1 cellular context compared by ENCODE assay signal in genomic region chr15:29740692-29741311, GRCh38.
TF ChIP-seq lines count a peak whose summit lies in the region.

No MANE protein-coding gene starts in this region.

TF ChIP-seq in SK-N-SH treated with all-trans-retinoic acid at 6 μM for 48 hours, 23 proteins besides CTCF, POLR2A, EP300 and RAD21 (continued from another document):
- TF ChIP-seq, protein P1, sequence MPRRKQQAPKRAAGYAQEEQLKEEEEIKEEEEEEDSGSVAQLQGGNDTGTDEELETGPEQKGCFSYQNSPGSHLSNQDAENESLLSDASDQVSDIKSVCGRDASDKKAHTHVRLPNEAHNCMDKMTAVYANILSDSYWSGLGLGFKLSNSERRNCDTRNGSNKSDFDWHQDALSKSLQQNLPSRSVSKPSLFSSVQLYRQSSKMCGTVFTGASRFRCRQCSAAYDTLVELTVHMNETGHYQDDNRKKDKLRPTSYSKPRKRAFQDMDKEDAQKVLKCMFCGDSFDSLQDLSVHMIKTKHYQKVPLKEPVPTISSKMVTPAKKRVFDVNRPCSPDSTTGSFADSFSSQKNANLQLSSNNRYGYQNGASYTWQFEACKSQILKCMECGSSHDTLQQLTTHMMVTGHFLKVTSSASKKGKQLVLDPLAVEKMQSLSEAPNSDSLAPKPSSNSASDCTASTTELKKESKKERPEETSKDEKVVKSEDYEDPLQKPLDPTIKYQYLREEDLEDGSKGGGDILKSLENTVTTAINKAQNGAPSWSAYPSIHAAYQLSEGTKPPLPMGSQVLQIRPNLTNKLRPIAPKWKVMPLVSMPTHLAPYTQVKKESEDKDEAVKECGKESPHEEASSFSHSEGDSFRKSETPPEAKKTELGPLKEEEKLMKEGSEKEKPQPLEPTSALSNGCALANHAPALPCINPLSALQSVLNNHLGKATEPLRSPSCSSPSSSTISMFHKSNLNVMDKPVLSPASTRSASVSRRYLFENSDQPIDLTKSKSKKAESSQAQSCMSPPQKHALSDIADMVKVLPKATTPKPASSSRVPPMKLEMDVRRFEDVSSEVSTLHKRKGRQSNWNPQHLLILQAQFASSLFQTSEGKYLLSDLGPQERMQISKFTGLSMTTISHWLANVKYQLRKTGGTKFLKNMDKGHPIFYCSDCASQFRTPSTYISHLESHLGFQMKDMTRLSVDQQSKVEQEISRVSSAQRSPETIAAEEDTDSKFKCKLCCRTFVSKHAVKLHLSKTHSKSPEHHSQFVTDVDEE (CRISPR knock-in tag; IDR thresholded peaks at IDR 0.05): no peak
- TF ChIP-seq ZNF565 (CRISPR knock-in tag; conservative IDR thresholded peaks at IDR 0.05; ENCODE audit: low read depth) (no peak), ZFP30 (CRISPR knock-in tag; IDR thresholded peaks at IDR 0.05) (no peak), CSDC2 (CRISPR knock-in tag; IDR thresholded peaks at IDR 0.05) (no peak), BACH2 (CRISPR knock-in tag; IDR thresholded peaks at IDR 0.05; ENCODE audit: borderline replicate concordance) (no peak), TOX (CRISPR knock-in tag; IDR thresholded peaks at IDR 0.05; ENCODE audit: borderline replicate concordance) (no peak), OSR1 (CRISPR knock-in tag; IDR thresholded peaks at IDR 0.05) (no peak), RARB (CRISPR knock-in tag; IDR thresholded peaks at IDR 0.05) (no peak), ZFP3 (CRISPR knock-in tag; IDR thresholded peaks at IDR 0.05) (no peak), ISL1 (CRISPR knock-in tag; IDR thresholded peaks at IDR 0.05) (no peak), SNAI2 (CRISPR knock-in tag; IDR thresholded peaks at IDR 0.05) (no peak), PPARA (CRISPR knock-in tag; IDR thresholded peaks at IDR 0.05; ENCODE audit: borderline replicate concordance) (no peak)
- TF ChIP-seq, protein P2, sequence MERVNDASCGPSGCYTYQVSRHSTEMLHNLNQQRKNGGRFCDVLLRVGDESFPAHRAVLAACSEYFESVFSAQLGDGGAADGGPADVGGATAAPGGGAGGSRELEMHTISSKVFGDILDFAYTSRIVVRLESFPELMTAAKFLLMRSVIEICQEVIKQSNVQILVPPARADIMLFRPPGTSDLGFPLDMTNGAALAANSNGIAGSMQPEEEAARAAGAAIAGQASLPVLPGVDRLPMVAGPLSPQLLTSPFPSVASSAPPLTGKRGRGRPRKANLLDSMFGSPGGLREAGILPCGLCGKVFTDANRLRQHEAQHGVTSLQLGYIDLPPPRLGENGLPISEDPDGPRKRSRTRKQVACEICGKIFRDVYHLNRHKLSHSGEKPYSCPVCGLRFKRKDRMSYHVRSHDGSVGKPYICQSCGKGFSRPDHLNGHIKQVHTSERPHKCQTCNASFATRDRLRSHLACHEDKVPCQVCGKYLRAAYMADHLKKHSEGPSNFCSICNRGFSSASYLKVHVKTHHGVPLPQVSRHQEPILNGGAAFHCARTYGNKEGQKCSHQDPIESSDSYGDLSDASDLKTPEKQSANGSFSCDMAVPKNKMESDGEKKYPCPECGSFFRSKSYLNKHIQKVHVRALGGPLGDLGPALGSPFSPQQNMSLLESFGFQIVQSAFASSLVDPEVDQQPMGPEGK (CRISPR knock-in tag; IDR thresholded peaks at IDR 0.05; ENCODE audit: borderline replicate concordance): no peak
